Comparison of ENCODE assay signal across 23 cellular contexts in genomic region chr2:49251766-49252165, GRCh38.
DNase-seq lines count a peak whose midpoint lies in the region; ATAC-seq and TF ChIP-seq lines count a peak whose summit lies in the region.
"Had no signal": no experiment of that assay in that cellular context is flagged by ENCODE, and none has a peak within 500 bp of the region (broad histone marks: within the 10 kb centered on the region; RNA-seq: fewer than 3 reads in every experiment).

No MANE protein-coding gene starts in this region.

- no peak for TF ChIP-seq POLR2A in erythroblast (IDR thresholded peaks at IDR 0.05; ENCODE audit: low read length)

- peak; percentile 77 for DNase-seq in EL
- peak; percentile 53 for DNase-seq in RPMI7951 (ENCODE audit: low read depth)
- DNase-seq in fibroblast of mammary gland (ENCODE audit: low read depth): peak; percentile 90
- peak; percentile 63 for DNase-seq in skeletal muscle cell (ENCODE audit: low read depth)
- DNase-seq in NCI-H2196 (lab: John Stamatoyannopoulos, UW; ENCODE audit: unreplicated experiment): no peak
- DNase-seq in erythroblast (lab: John Stamatoyannopoulos, UW): no peak
- DNase-seq: activated CD4-positive, alpha-beta T cell treated with anti-CD3 and anti-CD28 coated beads, Interleukin-2, amount 10 ng/mL, durations not matched to agents 7 days and 5 days; activated T-cell treated with anti-CD3 and anti-CD28 coated beads for 4 hours; CD4-positive, alpha-beta T cell; central memory CD4-positive, alpha-beta T cell; effector memory CD8-positive, alpha-beta T cell; GOT3; lower lobe of right lung; naive thymus-derived CD4-positive, alpha-beta T cell; NCI-H1694 treated with DMSO at 0.1 percent for 48 hours; NCI-H510A treated with DMSO at 0.1 percent for 48 hours; posterior cingulate gyrus; SK-N-SH; trophoblast cell had no signal

- H3K4me3 ChIP-seq in fibroblast of mammary gland (ENCODE audit: control insufficient read depth, low read depth, low read length) (no peak overlapping the region), skeletal muscle cell (ENCODE audit: low read depth, low read length) (no peak overlapping the region)
- H3K4me3 ChIP-seq: lower lobe of right lung had no signal

- ATAC-seq in GM18867 (IDR thresholded peaks at IDR 0.05; ENCODE audit: unreplicated experiment): no peak
- ATAC-seq in HG02970 (IDR thresholded peaks at IDR 0.05; ENCODE audit: low FRiP score, unreplicated experiment): no peak
- ATAC-seq: activated naive CD4-positive, alpha-beta T cell treated with anti-CD3 and anti-CD28 coated beads, Interleukin-2, amount 50 U/mL, for 72 hours; effector memory CD8-positive, alpha-beta T cell; lower lobe of right lung; naive thymus-derived CD4-positive, alpha-beta T cell; stimulated activated memory B cell treated with anti-CD40 and anti-IgM and Interleukin-4, amounts not matched to agents 10 μg/mL and 1 μg/mL and 100 μg/mL, for 72 hours had no signal

- no peak for TF ChIP-seq CTCF in fibroblast of mammary gland (conservative IDR thresholded peaks at IDR 0.05; ENCODE audit: control insufficient read depth, insufficient read depth, low read depth, low read length)

Comparison
In these comparisons a context has a peak if more than half of its experiments do, and no peak if none do; other contexts are left out.
1. DNase-seq: peak in EL (single experiment), RPMI7951 (single experiment), fibroblast of mammary gland (single experiment) and skeletal muscle cell (single experiment); none in NCI-H2196 (single experiment) and erythroblast (0 of 2).